Comparison of ENCODE assay signal across 1 cellular context in genomic region chr4:99563310-99564186, GRCh38.
TF ChIP-seq lines count a peak whose summit lies in the region.

Gene TRMT10A, minus strand, starts transcription at chr4:99564039. Its CDS starts 4,701 bp downstream, at chr4:99559338.

TF ChIP-seq in HepG2, 621 proteins besides CTCF, POLR2A, EP300 and RAD21 (continued from another document and continues in another):
- TF ChIP-seq, protein P1, sequence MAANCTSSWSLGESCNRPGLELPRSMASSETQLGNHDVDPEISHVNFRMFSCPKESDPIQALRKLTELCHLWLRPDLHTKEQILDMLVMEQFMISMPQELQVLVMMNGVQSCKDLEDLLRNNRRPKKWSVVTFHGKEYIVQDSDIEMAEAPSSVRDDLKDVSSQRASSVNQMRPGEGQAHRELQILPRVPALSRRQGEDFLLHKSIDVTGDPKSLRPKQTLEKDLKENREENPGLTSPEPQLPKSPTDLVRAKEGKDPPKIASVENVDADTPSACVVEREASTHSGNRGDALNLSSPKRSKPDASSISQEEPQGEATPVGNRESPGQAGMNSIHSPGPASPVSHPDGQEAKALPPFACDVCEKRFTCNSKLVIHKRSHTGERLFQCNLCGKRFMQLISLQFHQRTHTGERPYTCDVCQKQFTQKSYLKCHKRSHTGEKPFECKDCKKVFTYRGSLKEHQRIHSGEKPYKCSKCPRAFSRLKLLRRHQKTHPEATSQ (CRISPR knock-in tag; IDR thresholded peaks at IDR 0.05; ENCODE audit: borderline replicate concordance) = no peak; the same call in 1 of the 2 replicates
- TF ChIP-seq ZNF564 (CRISPR knock-in tag; IDR thresholded peaks at IDR 0.05) (no peak; the same call in 1 of the 2 replicates), NFE2L2 (IDR thresholded peaks at IDR 0.05; ENCODE audit: low read length) (peak; percentile 1; the same call in 1 of the 2 replicates), ASH2L (IDR thresholded peaks at IDR 0.05; ENCODE audit: insufficient read length, low read depth, low read length) (peak; percentile 86), MTERF4 (CRISPR knock-in tag; IDR thresholded peaks at IDR 0.05) (no peak), ZNF296 (CRISPR knock-in tag; conservative IDR thresholded peaks at IDR 0.05) (no peak), ZUFSP (CRISPR knock-in tag; IDR thresholded peaks at IDR 0.05; ENCODE audit: borderline replicate concordance) (no peak), ZNF616 (CRISPR knock-in tag; IDR thresholded peaks at IDR 0.05; ENCODE audit: low read depth) (no peak), CEBPZ (IDR thresholded peaks at IDR 0.05; ENCODE audit: low read length) (no peak), RBAK (CRISPR knock-in tag; IDR thresholded peaks at IDR 0.05) (no peak), ZNF775 (CRISPR knock-in tag; IDR thresholded peaks at IDR 0.05; ENCODE audit: borderline replicate concordance) (no peak), ZBTB21 (CRISPR knock-in tag; IDR thresholded peaks at IDR 0.05) (peak; percentile 68; the same call in 1 of the 2 replicates), THAP7 (CRISPR knock-in tag; IDR thresholded peaks at IDR 0.05) (no peak), ZNF510 (CRISPR knock-in tag; IDR thresholded peaks at IDR 0.05; ENCODE audit: low read depth) (no peak; the same call in 1 of the 2 replicates), ZNF441 (CRISPR knock-in tag; IDR thresholded peaks at IDR 0.05; ENCODE audit: borderline replicate concordance) (peak; percentile 54; the same call in 1 of the 2 replicates), PHF20 (CRISPR knock-in tag; IDR thresholded peaks at IDR 0.05) (peak; percentile 96), ZBTB43 (CRISPR knock-in tag; conservative IDR thresholded peaks at IDR 0.05) (no peak), ZNF788 (CRISPR knock-in tag; IDR thresholded peaks at IDR 0.05; ENCODE audit: borderline replicate concordance) (peak; percentile 49; the same call in 1 of the 2 replicates), ZNF383 (CRISPR knock-in tag; IDR thresholded peaks at IDR 0.05; ENCODE audit: borderline replicate concordance) (peak; percentile 91; the same call in 1 of the 2 replicates), KDM5B (CRISPR knock-in tag; IDR thresholded peaks at IDR 0.05; ENCODE audit: borderline replicate concordance) (no peak; the same call in 1 of the 2 replicates), ZNF607 (CRISPR knock-in tag; IDR thresholded peaks at IDR 0.05; ENCODE audit: borderline replicate concordance) (peak; percentile 66; the same call in 1 of the 2 replicates), ZNF761 (CRISPR knock-in tag; conservative IDR thresholded peaks at IDR 0.05) (no peak), SNRNP70 (IDR thresholded peaks at IDR 0.05; ENCODE audit: low read depth, low read length) (no peak)
- TF ChIP-seq, protein P2, sequence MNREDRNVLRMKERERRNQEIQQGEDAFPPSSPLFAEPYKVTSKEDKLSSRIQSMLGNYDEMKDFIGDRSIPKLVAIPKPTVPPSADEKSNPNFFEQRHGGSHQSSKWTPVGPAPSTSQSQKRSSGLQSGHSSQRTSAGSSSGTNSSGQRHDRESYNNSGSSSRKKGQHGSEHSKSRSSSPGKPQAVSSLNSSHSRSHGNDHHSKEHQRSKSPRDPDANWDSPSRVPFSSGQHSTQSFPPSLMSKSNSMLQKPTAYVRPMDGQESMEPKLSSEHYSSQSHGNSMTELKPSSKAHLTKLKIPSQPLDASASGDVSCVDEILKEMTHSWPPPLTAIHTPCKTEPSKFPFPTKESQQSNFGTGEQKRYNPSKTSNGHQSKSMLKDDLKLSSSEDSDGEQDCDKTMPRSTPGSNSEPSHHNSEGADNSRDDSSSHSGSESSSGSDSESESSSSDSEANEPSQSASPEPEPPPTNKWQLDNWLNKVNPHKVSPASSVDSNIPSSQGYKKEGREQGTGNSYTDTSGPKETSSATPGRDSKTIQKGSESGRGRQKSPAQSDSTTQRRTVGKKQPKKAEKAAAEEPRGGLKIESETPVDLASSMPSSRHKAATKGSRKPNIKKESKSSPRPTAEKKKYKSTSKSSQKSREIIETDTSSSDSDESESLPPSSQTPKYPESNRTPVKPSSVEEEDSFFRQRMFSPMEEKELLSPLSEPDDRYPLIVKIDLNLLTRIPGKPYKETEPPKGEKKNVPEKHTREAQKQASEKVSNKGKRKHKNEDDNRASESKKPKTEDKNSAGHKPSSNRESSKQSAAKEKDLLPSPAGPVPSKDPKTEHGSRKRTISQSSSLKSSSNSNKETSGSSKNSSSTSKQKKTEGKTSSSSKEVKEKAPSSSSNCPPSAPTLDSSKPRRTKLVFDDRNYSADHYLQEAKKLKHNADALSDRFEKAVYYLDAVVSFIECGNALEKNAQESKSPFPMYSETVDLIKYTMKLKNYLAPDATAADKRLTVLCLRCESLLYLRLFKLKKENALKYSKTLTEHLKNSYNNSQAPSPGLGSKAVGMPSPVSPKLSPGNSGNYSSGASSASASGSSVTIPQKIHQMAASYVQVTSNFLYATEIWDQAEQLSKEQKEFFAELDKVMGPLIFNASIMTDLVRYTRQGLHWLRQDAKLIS (CRISPR knock-in tag; IDR thresholded peaks at IDR 0.05) = no peak
- TF ChIP-seq, protein P3, sequence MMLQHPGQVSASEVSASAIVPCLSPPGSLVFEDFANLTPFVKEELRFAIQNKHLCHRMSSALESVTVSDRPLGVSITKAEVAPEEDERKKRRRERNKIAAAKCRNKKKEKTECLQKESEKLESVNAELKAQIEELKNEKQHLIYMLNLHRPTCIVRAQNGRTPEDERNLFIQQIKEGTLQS (CRISPR knock-in tag; IDR thresholded peaks at IDR 0.05) = no peak
- TF ChIP-seq, protein P4, sequence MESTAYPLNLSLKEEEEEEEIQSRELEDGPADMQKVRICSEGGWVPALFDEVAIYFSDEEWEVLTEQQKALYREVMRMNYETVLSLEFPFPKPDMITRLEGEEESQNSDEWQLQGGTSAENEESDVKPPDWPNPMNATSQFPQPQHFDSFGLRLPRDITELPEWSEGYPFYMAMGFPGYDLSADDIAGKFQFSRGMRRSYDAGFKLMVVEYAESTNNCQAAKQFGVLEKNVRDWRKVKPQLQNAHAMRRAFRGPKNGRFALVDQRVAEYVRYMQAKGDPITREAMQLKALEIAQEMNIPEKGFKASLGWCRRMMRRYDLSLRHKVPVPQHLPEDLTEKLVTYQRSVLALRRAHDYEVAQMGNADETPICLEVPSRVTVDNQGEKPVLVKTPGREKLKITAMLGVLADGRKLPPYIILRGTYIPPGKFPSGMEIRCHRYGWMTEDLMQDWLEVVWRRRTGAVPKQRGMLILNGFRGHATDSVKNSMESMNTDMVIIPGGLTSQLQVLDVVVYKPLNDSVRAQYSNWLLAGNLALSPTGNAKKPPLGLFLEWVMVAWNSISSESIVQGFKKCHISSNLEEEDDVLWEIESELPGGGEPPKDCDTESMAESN (CRISPR knock-in tag; conservative IDR thresholded peaks at IDR 0.05) = 0 out of 2 replicates have a peak, but pooled peaks have one; percentile 61
- TF ChIP-seq, protein P5, sequence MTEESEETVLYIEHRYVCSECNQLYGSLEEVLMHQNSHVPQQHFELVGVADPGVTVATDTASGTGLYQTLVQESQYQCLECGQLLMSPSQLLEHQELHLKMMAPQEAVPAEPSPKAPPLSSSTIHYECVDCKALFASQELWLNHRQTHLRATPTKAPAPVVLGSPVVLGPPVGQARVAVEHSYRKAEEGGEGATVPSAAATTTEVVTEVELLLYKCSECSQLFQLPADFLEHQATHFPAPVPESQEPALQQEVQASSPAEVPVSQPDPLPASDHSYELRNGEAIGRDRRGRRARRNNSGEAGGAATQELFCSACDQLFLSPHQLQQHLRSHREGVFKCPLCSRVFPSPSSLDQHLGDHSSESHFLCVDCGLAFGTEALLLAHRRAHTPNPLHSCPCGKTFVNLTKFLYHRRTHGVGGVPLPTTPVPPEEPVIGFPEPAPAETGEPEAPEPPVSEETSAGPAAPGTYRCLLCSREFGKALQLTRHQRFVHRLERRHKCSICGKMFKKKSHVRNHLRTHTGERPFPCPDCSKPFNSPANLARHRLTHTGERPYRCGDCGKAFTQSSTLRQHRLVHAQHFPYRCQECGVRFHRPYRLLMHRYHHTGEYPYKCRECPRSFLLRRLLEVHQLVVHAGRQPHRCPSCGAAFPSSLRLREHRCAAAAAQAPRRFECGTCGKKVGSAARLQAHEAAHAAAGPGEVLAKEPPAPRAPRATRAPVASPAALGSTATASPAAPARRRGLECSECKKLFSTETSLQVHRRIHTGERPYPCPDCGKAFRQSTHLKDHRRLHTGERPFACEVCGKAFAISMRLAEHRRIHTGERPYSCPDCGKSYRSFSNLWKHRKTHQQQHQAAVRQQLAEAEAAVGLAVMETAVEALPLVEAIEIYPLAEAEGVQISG (CRISPR knock-in tag; IDR thresholded peaks at IDR 0.05) = peak; percentile 98
